21 cellular contexts compared by ENCODE assay signal in genomic region chr4:10682397-10682796, GRCh38. TPM values are rescaled to one million over a fixed set of nuclear protein-coding genes. Genes with fewer than 3 reads are reported as not detected.
DNase-seq lines count a peak whose midpoint lies in the region; ATAC-seq, FAIRE-seq and TF ChIP-seq lines count a peak whose summit lies in the region.
"Had no signal": no experiment of that assay in that cellular context is flagged by ENCODE, and none has a peak within 500 bp of the region (broad histone marks: within the 10 kb centered on the region; RNA-seq: fewer than 3 reads in every experiment).

No MANE protein-coding gene starts in this region.

- no peak overlapping the region for H3K4ac ChIP-seq in trophoblast cell (ENCODE audit: low read depth, low read length)

- no peaks in the 10 kb centered on the region for H3K79me2 ChIP-seq in K562 (ENCODE audit: control insufficient read depth, insufficient read depth, low read length)
- no peaks in the 10 kb centered on the region for H3K79me2 ChIP-seq in trophoblast cell (ENCODE audit: control insufficient read depth, insufficient read depth, low read length, poor library complexity)

- no peak overlapping the region for H2AFZ ChIP-seq in K562 (ENCODE audit: low read depth, low read length)
- H2AFZ ChIP-seq in trophoblast cell (ENCODE audit: insufficient read depth, low read length, poor library complexity) = no peak overlapping the region

- H3K27me3 ChIP-seq in K562 (ENCODE audit: control insufficient read depth in 2 of 2, insufficient read depth in 2 of 2, low read length in 2 of 2) = no peaks in the 10 kb centered on the region
- no peaks in the 10 kb centered on the region for H3K27me3 ChIP-seq in trophoblast cell (ENCODE audit: insufficient read depth, low read length)
- no peaks in the 10 kb centered on the region for H3K27me3 ChIP-seq in WERI-Rb-1 (ENCODE audit: insufficient read depth, low read depth, severe bottlenecking)
- H3K27me3 ChIP-seq: BE2C had no signal

- H3K36me3 ChIP-seq in HEK293 (ENCODE audit: control insufficient read depth in 2 of 2, insufficient read depth in 1 of 2, low read length in 2 of 2) (no peaks in the 10 kb centered on the region), K562 (ENCODE audit: control insufficient read depth, insufficient read depth, low read length) (no peaks in the 10 kb centered on the region), trophoblast cell (ENCODE audit: control insufficient read depth in 1 of 2, insufficient read depth in 2 of 2, low read length in 2 of 2) (no peaks in the 10 kb centered on the region), WERI-Rb-1 (no peaks in the 10 kb centered on the region)
- H3K36me3 ChIP-seq: BE2C had no signal

- no peak overlapping the region for H3K4me3 ChIP-seq in HEK293 (ENCODE audit: low read depth, low read length)
- no peak overlapping the region for H3K4me3 ChIP-seq in K562
- H3K4me3 ChIP-seq in trophoblast cell (ENCODE audit: low read depth, low read length) = no peak overlapping the region
- H3K4me3 ChIP-seq in WERI-Rb-1 (ENCODE audit: low read depth, low read length) = no peak overlapping the region

- H4K8ac ChIP-seq in trophoblast cell (ENCODE audit: low read depth, low read length) = no peak overlapping the region

- peak overlapping the region; percentile 49 for H3K23ac ChIP-seq in trophoblast cell (ENCODE audit: low read length)

- H3K4me2 ChIP-seq in K562 (ENCODE audit: insufficient read depth, low read length) (no peak overlapping the region), trophoblast cell (ENCODE audit: low read length) (no peak overlapping the region)

- no peaks in the 10 kb centered on the region for H3K79me1 ChIP-seq in trophoblast cell (ENCODE audit: low read length)

- in situ Hi-C loops in K562 (cut with MboI) = no loop called here

- H3K9me1 ChIP-seq in K562 (ENCODE audit: control insufficient read depth, insufficient read depth, low read length) = no peaks in the 10 kb centered on the region

- no peak overlapping the region for H3K14ac ChIP-seq in trophoblast cell (ENCODE audit: low read length)

- H3K9me3 ChIP-seq in HEK293 (ENCODE audit: control insufficient read depth, insufficient read depth, low read depth, low read length) (no peaks in the 10 kb centered on the region), K562 (replicated peaks; ENCODE audit: control insufficient read depth, insufficient read depth, low read depth, low read length) (no peaks in the 10 kb centered on the region), trophoblast cell (ENCODE audit: insufficient read depth, low read depth, low read length) (no peaks in the 10 kb centered on the region), WERI-Rb-1 (ENCODE audit: severe bottlenecking) (no peaks in the 10 kb centered on the region)
- H3K9me3 ChIP-seq: BE2C had no signal

- POLR2A ChIA-PET in HEK293 (lab: Yijun Ruan, JAX) (no interaction called here), K562 (lab: Yijun Ruan, JAX) (interaction anchor here (1.1 kb wide), 1 partner anchor 11 kb away, joined by 3 read pairs; no protein-coding TSS in a partner anchor)

- no peak overlapping the region for H2BK5ac ChIP-seq in trophoblast cell (ENCODE audit: low read depth, low read length, poor library complexity)

- H2BK12ac ChIP-seq in trophoblast cell (ENCODE audit: low read length) = no peak overlapping the region

- TF ChIP-seq CTCF in HEK293 (tag by site-specific recombination; IDR thresholded peaks at IDR 0.05) (no peak), K562 (IDR thresholded peaks at IDR 0.05 in 2 of 3, conservative IDR thresholded peaks at IDR 0.05 in 1 of 3; ENCODE audit: insufficient read depth in 2 of 3, low read depth in 1 of 3, low read length in 3 of 3) (no peak), WERI-Rb-1 (IDR thresholded peaks at IDR 0.05; ENCODE audit: low read depth, low read length) (no peak)

- no peak for TF ChIP-seq RAD21 in K562 (CRISPR knock-in tag; conservative IDR thresholded peaks at IDR 0.05 in 1 of 2, IDR thresholded peaks at IDR 0.05 in 1 of 2)

- no peaks in the 10 kb centered on the region for H3K4me1 ChIP-seq in HEK293 (ENCODE audit: control insufficient read depth, insufficient read depth, low read length)
- no peaks in the 10 kb centered on the region for H3K4me1 ChIP-seq in K562 (replicated peaks in 1 of 2; ENCODE audit: control insufficient read depth in 2 of 2, insufficient read depth in 2 of 2, low read length in 2 of 2)
- H3K4me1 ChIP-seq in trophoblast cell (ENCODE audit: control insufficient read depth in 1 of 2, insufficient read depth in 2 of 2, low read length in 2 of 2) = peaks cover 0 to under 1% of the 10 kb centered on the region in 2 experiments
- H3K4me1 ChIP-seq: BE2C had no signal

- H3K18ac ChIP-seq in trophoblast cell (ENCODE audit: low read length) = no peak overlapping the region

- CTCF ChIA-PET in HEK293 (lab: Yijun Ruan, JAX) = interaction anchor here (1.2 kb wide), 1 partner anchor 748 kb away, joined by 3 read pairs; no protein-coding TSS in a partner anchor
- CTCF ChIA-PET in K562 (lab: Yijun Ruan, JAX; ENCODE audit: low intra/inter-chr PET ratio) = no interaction called here

- no peak for ATAC-seq in K562

- H3K9ac ChIP-seq in K562 (ENCODE audit: insufficient read depth in 1 of 2, low read depth in 2 of 2, low read length in 2 of 2) (no peak overlapping the region), trophoblast cell (ENCODE audit: low read length) (no peak overlapping the region)

- TF ChIP-seq EP300 in K562 (IDR thresholded peaks at IDR 0.05; ENCODE audit: low read length) = no peak

- FAIRE-seq in K562 (lab: Jason Lieb, UNC) = no peak
- FAIRE-seq: A204.1 had no signal

- H3K27ac ChIP-seq in HEK293 (ENCODE audit: extremely low read depth, low read depth, low read length) (no peak overlapping the region), K562 (ENCODE audit: extremely low read depth, low read depth, low read length) (no peak overlapping the region), trophoblast cell (ENCODE audit: low read depth, low read length) (no peak overlapping the region), WERI-Rb-1 (no peak overlapping the region)

- H4K91ac ChIP-seq in trophoblast cell (ENCODE audit: low read depth, low read length) = no peak overlapping the region

- no peak for TF ChIP-seq POLR2A in K562 (conservative IDR thresholded peaks at IDR 0.05)

- H2AK5ac ChIP-seq in trophoblast cell (ENCODE audit: low read length) = no peak overlapping the region

- BruUV-seq in K562 (replicated peaks; lab: Mats Ljungman, UMichigan) = no TSS peak

- H4K20me1 ChIP-seq in K562 (replicated peaks; ENCODE audit: control insufficient read depth, insufficient read depth, low read length) = no peaks in the 10 kb centered on the region

- DNase-seq in K562 (ENCODE audit: extremely low read depth in 1 of 4, low spot score in 3 of 4) (no peak), trophoblast cell (no peak), WERI-Rb-1 (no peak), RPMI8226 (no peak), NCI-H2107 (lab: John Stamatoyannopoulos, UW) (no peak)
- DNase-seq: ACHN; BE2C; C1 segment of cervical spinal cord; CD4-positive, CD25-positive, alpha-beta regulatory T cell; CD8-positive, alpha-beta memory T cell; COR-L47; DMS 273 treated with DMSO at 0.1 percent for 48 hours; DMS53; DND-41; EL; GOT3; H9 had no signal

- no peak overlapping the region for H2BK120ac ChIP-seq in trophoblast cell (ENCODE audit: insufficient read depth, low read length, poor library complexity)

- 0% methylated on average over 3 of the region's 3 CpGs for WGBS in K562 (ENCODE audit: insufficient coverage, low coverage, missing lambda C conversion rate)
- WGBS in trophoblast cell (ENCODE audit: extremely low coverage, insufficient coverage, insufficient read length) = no CpG with 5 or more reads among the region's 3 CpGs

- intact Hi-C loops in K562 (cut with micrococcal nuclease) = no loop called here

- H4K12ac ChIP-seq in trophoblast cell (ENCODE audit: low read depth, low read length) = no peak overlapping the region

TF ChIP-seq in HEK293, 187 proteins besides CTCF, POLR2A, EP300 and RAD21:
- TF ChIP-seq ZNF768 (tag by site-specific recombination; IDR thresholded peaks at IDR 0.05) = peak; percentile 37; the same call in 1 of the 2 replicates
- no peak for TF ChIP-seq ZNF2 (tag by site-specific recombination; IDR thresholded peaks at IDR 0.05)

TF ChIP-seq in K562, 482 proteins besides CTCF, POLR2A, EP300 and RAD21 (continues in another document):
- TF ChIP-seq TOE1 (IDR thresholded peaks at IDR 0.05; ENCODE audit: borderline replicate concordance) (no peak), TOE1 (CRISPR knock-in tag; IDR thresholded peaks at IDR 0.05; ENCODE audit: borderline replicate concordance, low read depth) (no peak), TCFL5 (CRISPR knock-in tag; conservative IDR thresholded peaks at IDR 0.05) (no peak), ZNF134 (CRISPR knock-in tag; conservative IDR thresholded peaks at IDR 0.05) (no peak), ARID2 (IDR thresholded peaks at IDR 0.05) (no peak), KLF1 (tag; IDR thresholded peaks at IDR 0.05) (no peak), ATF7 (IDR thresholded peaks at IDR 0.05) (no peak), RBM25 (IDR thresholded peaks at IDR 0.05; ENCODE audit: low read depth, low read length, severe bottlenecking) (peak; percentile 66), ZFP36 (IDR thresholded peaks at IDR 0.05; ENCODE audit: low read depth, low read length, partially characterized antibody) (peak; percentile 43), ZNF24 (IDR thresholded peaks at IDR 0.05) (no peak), BCOR (IDR thresholded peaks at IDR 0.05) (peak; percentile 19; the same call in 1 of the 2 replicates), ZNF589 (CRISPR knock-in tag; IDR thresholded peaks at IDR 0.05; ENCODE audit: low read depth) (no peak), ZNF583 (CRISPR knock-in tag; IDR thresholded peaks at IDR 0.05) (no peak)

RNA-seq across cellular contexts. Expression of gene CLNK, which starts 2.2 kb away (rescaled TPM):
- not detected in 2 replicates for total RNA-seq in K562 (2011; cell fraction: chromatin; rRNA removed; ENCODE audit: low replicate concordance)
- not detected in 2 replicates for total RNA-seq in K562 (2011; cell fraction: nucleolus; rRNA removed)
- total RNA-seq in K562 (2011; cell fraction: nucleoplasm; rRNA removed) = not detected in 2 replicates
- not detected in 2 replicates for total RNA-seq in K562 (2014; rRNA removed)
- total RNA-seq in K562 (2014; rRNA removed; fragmentation: Illumina TruSeq; extraction: Trizol) = not detected in 2 replicates
- not detected in 2 replicates for total RNA-seq in K562 (2015; rRNA removed; fragmentation: Illumina TruSeq; extraction: Trizol)
- not detected in 2 replicates for total RNA-seq in K562 (2021)
- polyA plus RNA-seq in K562 (2011; rRNA removed) = not detected in 2 replicates
- polyA plus RNA-seq in K562 (2011; cell fraction: cytosol; rRNA removed) = not detected in 2 replicates
- not detected in 2 replicates for polyA plus RNA-seq in K562 (2011; cell fraction: nucleus; rRNA removed)
- not detected in 2 replicates for polyA plus RNA-seq in K562 (2012)
- polyA plus RNA-seq in K562 (2014; fragmentation: Illumina TruSeq; extraction: Trizol) = not detected in 2 replicates
- polyA plus RNA-seq in K562 (2014; fragmentation: Nextera tagmentation; extraction: Ambion mirVana) = not detected
- not detected in 2 replicates for polyA plus RNA-seq in K562 (2014; rRNA removed)
- not detected in 2 replicates for polyA minus RNA-seq in K562 (2011; rRNA and poly(A)+ RNA removed)
- not detected in 2 replicates for polyA minus RNA-seq in K562 (2011; cell fraction: cytosol; rRNA and poly(A)+ RNA removed)
- not detected in 2 replicates for polyA minus RNA-seq in K562 (2011; cell fraction: nucleus; rRNA and poly(A)+ RNA removed)
- 0.03 TPM in 2 replicates for polyA plus RNA-seq in trophoblast cell (2013)
- total RNA-seq: G401, H9, HT-29 had no signal
- polyA plus RNA-seq: CD8-positive, alpha-beta memory T cell had no signal
